Comparison of ENCODE assay signal across 8 cellular contexts in the genomic region with DNA sequence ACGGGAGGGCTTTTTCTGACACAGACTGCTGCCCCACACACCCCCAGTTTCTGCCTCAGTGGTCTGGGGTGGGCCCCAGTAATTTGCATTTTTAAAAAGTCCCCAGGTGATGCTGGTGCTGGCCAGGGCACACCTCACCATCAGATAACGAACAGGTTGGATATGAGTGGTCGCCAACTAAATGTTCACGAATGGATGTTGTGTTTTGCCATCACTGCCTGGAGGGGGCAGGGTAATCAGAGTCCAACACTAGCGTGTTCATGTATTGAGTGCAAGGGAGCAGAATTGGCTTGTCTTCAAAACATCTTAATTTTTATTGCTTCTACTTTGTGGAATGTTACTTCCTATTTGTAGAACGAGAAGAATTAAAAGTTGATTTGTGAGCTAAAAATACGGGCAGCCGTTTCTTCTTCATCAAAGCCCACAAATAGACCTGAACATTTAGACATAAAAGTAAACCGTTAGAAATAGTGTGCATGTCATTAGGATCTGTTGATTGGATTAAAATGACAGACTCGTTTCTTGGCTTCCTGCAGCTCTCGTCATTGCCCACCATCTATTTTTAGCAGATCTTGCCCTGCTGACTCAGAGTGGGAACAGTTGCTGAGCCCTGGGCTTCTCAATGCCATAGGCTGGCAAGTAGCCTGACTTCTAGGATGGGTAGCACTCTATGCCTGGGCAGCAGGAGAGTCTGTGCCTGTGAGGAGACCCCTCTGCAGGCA. TPM values are rescaled to one million over a fixed set of nuclear protein-coding genes. Genes with fewer than 3 reads are reported as not detected.
DNase-seq lines count a peak whose midpoint lies in the region; ATAC-seq and TF ChIP-seq lines count a peak whose summit lies in the region.

No MANE protein-coding gene starts in this region.

- H3K4me1 ChIP-seq in OCI-LY3 (ENCODE audit: low read length) = peaks cover 41% of the 10 kb centered on the region

- H3K9ac ChIP-seq in OCI-LY3 (ENCODE audit: low read length) = no peak overlapping the region

- no peaks in the 10 kb centered on the region for H3K9me3 Mint-ChIP-seq in activated naive CD4-positive, alpha-beta T cell treated with anti-CD3 and anti-CD28 coated beads for 36 hours

- peaks cover 94% of the 10 kb centered on the region for H3K4me1 Mint-ChIP-seq in activated naive CD4-positive, alpha-beta T cell treated with anti-CD3 and anti-CD28 coated beads for 36 hours (ENCODE audit: low read depth)

- H4K20me1 ChIP-seq in OCI-LY3 (ENCODE audit: insufficient read depth, low read length) = peaks cover 59% of the 10 kb centered on the region

- H3K36me3 ChIP-seq in OCI-LY3 (replicated peaks; ENCODE audit: low read depth, low read length) = no peaks in the 10 kb centered on the region
- no peaks in the 10 kb centered on the region for H3K36me3 ChIP-seq in H7 (replicated peaks; ENCODE audit: control insufficient read depth, insufficient read depth, low read length)

- CTCF ChIA-PET in activated naive CD4-positive, alpha-beta T cell treated with anti-CD3 and anti-CD28 coated beads for 36 hours (lab: Charles Lee) = interaction anchor here (0.6 to 0.8 kb wide), 6 partner anchors 13 to 351 kb away, joined by 3 to 5 read pairs (median 3); no protein-coding TSS in a partner anchor

- H3K4me3 ChIP-seq in OCI-LY3 (ENCODE audit: low read length) = peak overlapping the region; percentile 57
- H3K4me3 ChIP-seq in H7 (ENCODE audit: insufficient read depth, low read depth, low read length) = no peak overlapping the region

- peak overlapping the region; percentile 88 for H3K27ac Mint-ChIP-seq in activated naive CD4-positive, alpha-beta T cell treated with anti-CD3 and anti-CD28 coated beads for 36 hours

- no peak overlapping the region for H2AFZ ChIP-seq in OCI-LY3 (ENCODE audit: low read depth, low read length)

- H3K27me3 Mint-ChIP-seq in activated naive CD4-positive, alpha-beta T cell treated with anti-CD3 and anti-CD28 coated beads for 36 hours (ENCODE audit: low read depth) = no peaks in the 10 kb centered on the region

- H3K79me2 ChIP-seq in OCI-LY3 (ENCODE audit: low read length) = peaks cover 38% of the 10 kb centered on the region

- intact Hi-C loops in activated naive CD4-positive, alpha-beta T cell treated with anti-CD3 and anti-CD28 coated beads for 36 hours (cut with micrococcal nuclease) = loop anchor here (1.0 to 5.0 kb wide), 5 partner anchors 12 to 402 kb away; a partner anchor contains a TSS
- intact Hi-C loops in Right ventricle myocardium superior (cut with DNase I) = no loop called here

- ATAC-seq in GM18517 (IDR thresholded peaks at IDR 0.05; ENCODE audit: unreplicated experiment) (peak; percentile 59), HG02884 (IDR thresholded peaks at IDR 0.05; ENCODE audit: unreplicated experiment) (peak; percentile 52), Right ventricle myocardium superior (ENCODE audit: poor library complexity) (peak; percentile 88)

- peaks cover 14% of the 10 kb centered on the region for H3K36me3 Mint-ChIP-seq in activated naive CD4-positive, alpha-beta T cell treated with anti-CD3 and anti-CD28 coated beads for 36 hours (ENCODE audit: low read depth)

- H3K9me3 ChIP-seq in OCI-LY3 (ENCODE audit: insufficient read depth, low read length) = no peaks in the 10 kb centered on the region

- H3K27me3 ChIP-seq in OCI-LY3 (ENCODE audit: low read depth, low read length) = no peaks in the 10 kb centered on the region
- H3K27me3 ChIP-seq in H7 (ENCODE audit: control insufficient read depth, insufficient read depth, low read length) = no peaks in the 10 kb centered on the region

- peak; percentile 40 for TF ChIP-seq CTCF in OCI-LY3 (IDR thresholded peaks at IDR 0.05; ENCODE audit: low read depth, low read length)

- H3K27ac ChIP-seq in OCI-LY3 (ENCODE audit: low read length) = no peak overlapping the region

- peak; percentile 86 for DNase-seq in activated naive CD4-positive, alpha-beta T cell treated with anti-CD3 and anti-CD28 coated beads for 36 hours
- DNase-seq in Right ventricle myocardium superior (no peak), mesenteric fat pad (ENCODE audit: low spot score) (no peak), H7 (no peak)
- peak; percentile 60 to 61 for DNase-seq in stimulated activated CD4-positive, alpha-beta T cell treated with anti-CD3 and anti-CD28 coated beads, Interleukin-2, amount 100 ng/mL, for 24 hours

- peak overlapping the region; percentile 65 for H3K4me3 Mint-ChIP-seq in activated naive CD4-positive, alpha-beta T cell treated with anti-CD3 and anti-CD28 coated beads for 36 hours

- H3K4me2 ChIP-seq in OCI-LY3 (ENCODE audit: low read length) = peak overlapping the region; percentile 81

RNA-seq across cellular contexts. Expression of a gene that starts 45.2 kb away (rescaled TPM):
- 100 to 1,000 TPM; 106 to 113 TPM for total RNA-seq in activated naive CD4-positive, alpha-beta T cell treated with anti-CD3 and anti-CD28 coated beads for 36 hours
- total RNA-seq in Right ventricle myocardium superior (32.3 TPM), mesenteric fat pad (39.7 TPM)
- total RNA-seq in H7 (2014; rRNA removed; shearing (Covaris generic)) = 69.8 and 80.3 TPM in 2 replicates

Comparison
In these comparisons a context has a peak if more than half of its experiments do, and no peak if none do; other contexts are left out.
1. DNase-seq: peak in activated naive CD4-positive, alpha-beta T cell treated with anti-CD3 and anti-CD28 coated beads for 36 hours (single experiment) and stimulated activated CD4-positive, alpha-beta T cell treated with anti-CD3 and anti-CD28 coated beads, Interleukin-2, amount 100 ng/mL, for 24 hours (2 of 2); none in Right ventricle myocardium superior (single experiment), mesenteric fat pad (single experiment) and H7 (single experiment).
2. Peak in every context shown above with its lines, with median percentiles within 50 percentile points of each other: ATAC-seq.